Comparison of ENCODE assay signal across 30 cellular contexts in genomic region chr4:949656-950055, GRCh38. TPM values are rescaled to one million over a fixed set of nuclear protein-coding genes. Genes with fewer than 3 reads are reported as not detected.
DNase-seq lines count a peak whose midpoint lies in the region; ATAC-seq, FAIRE-seq and TF ChIP-seq lines count a peak whose summit lies in the region.
"Had no signal": no experiment of that assay in that cellular context is flagged by ENCODE, and none has a peak within 500 bp of the region (broad histone marks: within the 10 kb centered on the region; RNA-seq: fewer than 3 reads in every experiment).

No MANE protein-coding gene starts in this region.

- intact Hi-C loops in cardiac septum (cut with DNase I) (no loop called here), left ventricle myocardium superior (cut with micrococcal nuclease) (no loop called here)

- TF ChIP-seq EP300 in SK-N-SH (IDR thresholded peaks at IDR 0.05; ENCODE audit: borderline replicate concordance in 1 of 2, low read depth in 1 of 2, low read length in 1 of 2), result no peak

- H3K9me2 ChIP-seq in SK-N-SH, result no peaks in the 10 kb centered on the region

- H3K4me3 ChIP-seq in SK-N-SH (ENCODE audit: low read depth in 2 of 2, low read length in 1 of 2) (no peak overlapping the region), osteoblast (ENCODE audit: insufficient read depth, low read length) (no peak overlapping the region)
- H3K4me3 ChIP-seq: GM12878, MG63, PC-9 had no signal

- CTCF ChIA-PET in SK-N-SH (lab: Yijun Ruan, JAX), result no interaction called here

- H3K9me3 ChIP-seq in SK-N-SH, result no peaks in the 10 kb centered on the region
- no peaks in the 10 kb centered on the region for H3K9me3 ChIP-seq in osteoblast (ENCODE audit: low read depth, low read length)
- H3K9me3 ChIP-seq: MG63 had no signal

- H4K20me1 ChIP-seq in SK-N-SH (ENCODE audit: insufficient read depth), result no peaks in the 10 kb centered on the region
- H4K20me1 ChIP-seq in osteoblast (ENCODE audit: insufficient read depth, low read length), result peaks cover 10% of the 10 kb centered on the region

- no peak overlapping the region for H3K4me2 ChIP-seq in SK-N-SH
- no peak overlapping the region for H3K4me2 ChIP-seq in osteoblast (ENCODE audit: insufficient read depth, low read length)
- H3K4me2 ChIP-seq: PC-9 had no signal

- TF ChIP-seq CTCF in SK-N-SH (IDR thresholded peaks at IDR 0.05) (no peak), osteoblast (IDR thresholded peaks at IDR 0.05; ENCODE audit: extremely low read depth, low read depth, low read length) (no peak)

- peak; percentile 10 for DNase-seq in SK-N-SH
- peak; percentile 50 for DNase-seq in cardiac septum (ENCODE audit: low spot score)
- no peak for DNase-seq in left ventricle myocardium superior
- peak; percentile 75 for DNase-seq in osteoblast (ENCODE audit: insufficient read length, low spot score, missing footprints)
- DNase-seq in cerebellum (ENCODE audit: low spot score), result no peak
- DNase-seq in RCC 7860 (ENCODE audit: low spot score), result no peak
- DNase-seq: DMS 273 treated with DMSO at 0.1 percent for 48 hours, DMS79, EL, GDM1, GOT3, HCEC 1CT, IMR-90, KG1, MG63, NCI-H1105 treated with DMSO at 0.1 percent for 48 hours, NCI-H146, NCI-H1930, NCI-H446 treated with DMSO at 0.1 percent for 48 hours, NCI-H526, NCI-H82, PC-9, RPMI8226, SHP77 treated with DMSO at 0.1 percent for 48 hours had no signal

- no peak for FAIRE-seq in RCC 7860 (lab: Jason Lieb, UNC)
- FAIRE-seq: GM12878 had no signal

- H3K4me1 ChIP-seq in SK-N-SH (ENCODE audit: control insufficient read depth in 1 of 2, insufficient read depth in 2 of 2, low read depth in 1 of 2, low read length in 1 of 2) (no peaks in the 10 kb centered on the region), osteoblast (ENCODE audit: insufficient read depth, low read length) (no peaks in the 10 kb centered on the region)

- H3K36me3 ChIP-seq in SK-N-SH (replicated peaks in 1 of 2; ENCODE audit: control insufficient read depth in 1 of 2, insufficient read depth in 2 of 2, low read length in 1 of 2) (no peaks in the 10 kb centered on the region), osteoblast (ENCODE audit: insufficient read depth, low read length) (no peaks in the 10 kb centered on the region)
- H3K36me3 ChIP-seq: MG63 had no signal

- POLR2A ChIA-PET in SK-N-SH (lab: Yijun Ruan, JAX), result no interaction called here

- H3K27me3 ChIP-seq in SK-N-SH (ENCODE audit: insufficient read depth) (no peaks in the 10 kb centered on the region), osteoblast (ENCODE audit: insufficient read depth, low read length) (no peaks in the 10 kb centered on the region)
- H3K27me3 ChIP-seq: MG63 had no signal

- H3K9ac ChIP-seq in SK-N-SH, result no peak overlapping the region

- ATAC-seq in SK-N-SH treated with all-trans-retinoic acid at 6 μM for 48 hours (no peak), left ventricle myocardium superior (no peak), GM21717 (IDR thresholded peaks at IDR 0.05; ENCODE audit: unreplicated experiment) (no peak)
- ATAC-seq: GM12878 had no signal

- no peak overlapping the region for H2AFZ ChIP-seq in SK-N-SH (ENCODE audit: low read depth)
- no peak overlapping the region for H2AFZ ChIP-seq in osteoblast (ENCODE audit: low read length)
- H2AFZ ChIP-seq: PC-9 had no signal

- no peak for TF ChIP-seq RAD21 in SK-N-SH (IDR thresholded peaks at IDR 0.05; ENCODE audit: low read length)

- H3K79me2 ChIP-seq in SK-N-SH (ENCODE audit: insufficient read depth) (no peaks in the 10 kb centered on the region), osteoblast (ENCODE audit: insufficient read depth, low read length) (no peaks in the 10 kb centered on the region)

- H3K27ac ChIP-seq in SK-N-SH (ENCODE audit: low read depth in 2 of 2, low read length in 1 of 2) (no peak overlapping the region), osteoblast (ENCODE audit: low read depth, low read length) (no peak overlapping the region)
- H3K27ac ChIP-seq: 22Rv1, C4-2B, PC-9 had no signal

- WGBS in SK-N-SH (ENCODE audit: low lambda C conversion rate), result 85% methylated on average over 15 of the region's 20 CpGs

- H3F3A ChIP-seq in SK-N-SH (replicated peaks; ENCODE audit: insufficient read depth), result no peaks in the 10 kb centered on the region

TF ChIP-seq in SK-N-SH, 30 proteins besides CTCF, POLR2A, EP300 and RAD21:
- no peak for TF ChIP-seq USF2 (IDR thresholded peaks at IDR 0.05; ENCODE audit: borderline replicate concordance, low read depth, low read length)
- no peak for TF ChIP-seq USF1 (IDR thresholded peaks at IDR 0.05; ENCODE audit: borderline replicate concordance, low read depth)
- no peak for TF ChIP-seq YY1 (IDR thresholded peaks at IDR 0.05; ENCODE audit: low read depth)

TF ChIP-seq in SK-N-SH treated with all-trans-retinoic acid at 6 μM for 48 hours, 23 proteins besides CTCF, POLR2A, EP300 and RAD21 (continues in another document):
- TF ChIP-seq ARNTL (CRISPR knock-in tag; IDR thresholded peaks at IDR 0.05; ENCODE audit: borderline replicate concordance, low read depth) (no peak), ZC3H10 (CRISPR knock-in tag; IDR thresholded peaks at IDR 0.05) (no peak), RARB (CRISPR knock-in tag; IDR thresholded peaks at IDR 0.05) (no peak), OSR1 (CRISPR knock-in tag; IDR thresholded peaks at IDR 0.05) (no peak), SNAI2 (CRISPR knock-in tag; IDR thresholded peaks at IDR 0.05) (no peak), PATZ1 (CRISPR knock-in tag; IDR thresholded peaks at IDR 0.05; ENCODE audit: borderline replicate concordance) (no peak), TCF4 (CRISPR knock-in tag; IDR thresholded peaks at IDR 0.05; ENCODE audit: borderline replicate concordance) (no peak), ZFP30 (CRISPR knock-in tag; IDR thresholded peaks at IDR 0.05) (no peak), ESRRG (CRISPR knock-in tag; IDR thresholded peaks at IDR 0.05) (no peak), CREB5 (CRISPR knock-in tag; IDR thresholded peaks at IDR 0.05; ENCODE audit: low read depth) (no peak), BACH2 (CRISPR knock-in tag; IDR thresholded peaks at IDR 0.05; ENCODE audit: borderline replicate concordance) (no peak)

RNA-seq across cellular contexts. Expression of gene TMEM175, which starts 17.4 kb away (rescaled TPM):
- 43.1 and 54.2 TPM in 2 replicates for polyA plus RNA-seq in SK-N-SH (2012; rRNA removed)
- polyA plus RNA-seq in SK-N-SH (2012; cell fraction: cytosol; rRNA removed), result 12.9 and 16.8 TPM in 2 replicates
- 280 and 427 TPM in 2 replicates for polyA plus RNA-seq in SK-N-SH (2012; cell fraction: nucleus; rRNA removed)
- total RNA-seq in cardiac septum (22.7 TPM), left ventricle myocardium superior (19.8 TPM), osteoblast (12.4 and 13.8 TPM in 2 replicates), cerebellum (23.3 TPM)

RNA-seq across cellular contexts. Expression of gene GAK, which starts 17.5 kb away (rescaled TPM):
- 35.9 and 36.1 TPM in 2 replicates for polyA plus RNA-seq in SK-N-SH (2012; rRNA removed)
- polyA plus RNA-seq in SK-N-SH (2012; cell fraction: cytosol; rRNA removed), result 11.0 and 18.2 TPM in 2 replicates
- 131 and 150 TPM in 2 replicates for polyA plus RNA-seq in SK-N-SH (2012; cell fraction: nucleus; rRNA removed)
- total RNA-seq in cardiac septum (36.1 TPM), left ventricle myocardium superior (29.7 TPM), osteoblast (45.7 and 48.9 TPM in 2 replicates), cerebellum (49.6 TPM)

RNA-seq across cellular contexts. Expression of gene DGKQ, which starts 23.7 kb away (rescaled TPM):
- 10.9 and 11.5 TPM in 2 replicates for polyA plus RNA-seq in SK-N-SH (2012; rRNA removed)
- 3.3 and 6.8 TPM in 2 replicates for polyA plus RNA-seq in SK-N-SH (2012; cell fraction: cytosol; rRNA removed)
- polyA plus RNA-seq in SK-N-SH (2012; cell fraction: nucleus; rRNA removed), result 50.0 and 64.3 TPM in 2 replicates
- total RNA-seq in cardiac septum, result 5.2 TPM
- total RNA-seq in left ventricle myocardium superior, result 3.6 TPM
- 10.3 and 15.2 TPM in 2 replicates for total RNA-seq in osteoblast
- total RNA-seq in cerebellum, result 7.3 TPM

RNA-seq across cellular contexts. Expression of gene IDUA, which starts 37.2 kb away (rescaled TPM):
- polyA plus RNA-seq in SK-N-SH (2012; rRNA removed), result 24.4 and 32.1 TPM in 2 replicates
- polyA plus RNA-seq in SK-N-SH (2012; cell fraction: cytosol; rRNA removed), result 5.1 and 7.1 TPM in 2 replicates
- 333 and 514 TPM in 2 replicates for polyA plus RNA-seq in SK-N-SH (2012; cell fraction: nucleus; rRNA removed)
- total RNA-seq in cardiac septum, result 12.9 TPM
- total RNA-seq in left ventricle myocardium superior, result 8.7 TPM
- total RNA-seq in osteoblast, result 23.0 and 26.4 TPM in 2 replicates
- 16.7 TPM for total RNA-seq in cerebellum

RNA-seq across cellular contexts. Expression of gene SLC26A1, which starts 43.5 kb away (rescaled TPM):
- 0.05 and 0.08 TPM in 2 replicates for polyA plus RNA-seq in SK-N-SH (2012; rRNA removed)
- 0.04 and 0.13 TPM in 2 replicates for polyA plus RNA-seq in SK-N-SH (2012; cell fraction: cytosol; rRNA removed)
- polyA plus RNA-seq in SK-N-SH (2012; cell fraction: nucleus; rRNA removed), result 0.48 and 0.63 TPM in 2 replicates
- total RNA-seq in cardiac septum (0.22 TPM), left ventricle myocardium superior (not detected), osteoblast (0.36 and 0.59 TPM in 2 replicates), cerebellum (3.0 TPM)
- total RNA-seq: CD8-positive, alpha-beta memory T cell; IMR-90 had no signal

Comparison
In these comparisons a context has a peak if more than half of its experiments do, and no peak if none do; other contexts are left out.
1. DNase-seq: peak in SK-N-SH (single experiment), cardiac septum (single experiment) and osteoblast (single experiment); none in left ventricle myocardium superior (single experiment), cerebellum (single experiment) and RCC 7860 (single experiment).